Comparison of ENCODE assay signal across 34 cellular contexts in the genomic region with DNA sequence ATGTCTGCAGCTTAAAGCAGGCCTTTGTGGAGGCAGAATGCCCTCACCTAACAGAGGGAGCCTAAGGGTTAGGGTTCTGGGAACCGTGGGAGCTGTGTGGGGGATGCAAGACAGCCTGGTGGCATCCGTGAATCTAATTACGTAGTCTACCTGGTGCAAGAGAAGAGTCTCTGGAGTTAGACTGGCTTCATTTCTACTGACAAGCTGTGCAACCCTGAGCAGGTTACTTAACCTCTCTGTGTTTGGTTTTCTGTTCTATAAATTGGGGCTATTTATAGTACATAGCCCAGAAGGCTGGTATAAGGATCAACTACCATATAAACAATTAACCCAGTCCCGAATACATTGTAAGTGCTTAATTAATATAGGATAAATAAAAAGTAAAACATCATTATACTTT. TPM values are rescaled to one million over a fixed set of nuclear protein-coding genes. Genes with fewer than 3 reads are reported as not detected.
"Had no signal": no experiment of that assay in that cellular context is flagged by ENCODE, and none has a peak within 500 bp of the region (broad histone marks: within the 10 kb centered on the region; RNA-seq: fewer than 3 reads in every experiment).

No MANE protein-coding gene starts in this region.

- H3K36me3 Mint-ChIP-seq: activated CD4-positive, alpha-beta memory T cell treated with anti-CD3 and anti-CD28 coated beads for 36 hours; activated naive CD4-positive, alpha-beta T cell treated with anti-CD3 and anti-CD28 coated beads, Interleukin-2, amount 50 U/mL, for 72 hours had no signal

- H3K9me3 ChIP-seq: Peyer's patch, SJSA1, SK-N-SH had no signal

- H3K36me3 ChIP-seq: cardiac muscle cell, Peyer's patch, SJSA1 had no signal

- H3K4me1 Mint-ChIP-seq: activated CD4-positive, alpha-beta T cell treated with anti-CD3 and anti-CD28 coated beads for 36 hours; activated CD4-positive, alpha-beta T cell treated with anti-CD3 and anti-CD28 coated beads, Interleukin-2, amount 10 ng/mL, durations not matched to agents 7 days and 5 days; central memory CD8-positive, alpha-beta T cell had no signal

- H3K27me3 ChIP-seq: Peyer's patch had no signal

- H3K27ac Mint-ChIP-seq: activated CD4-positive, alpha-beta memory T cell treated with anti-CD3 and anti-CD28 coated beads for 36 hours; activated CD4-positive, alpha-beta T cell treated with anti-CD3 and anti-CD28 coated beads for 36 hours; activated CD4-positive, alpha-beta T cell treated with anti-CD3 and anti-CD28 coated beads, Interleukin-2, amount 10 ng/mL, durations not matched to agents 7 days and 5 days; activated naive CD4-positive, alpha-beta T cell treated with anti-CD3 and anti-CD28 coated beads for 36 hours; activated naive CD4-positive, alpha-beta T cell treated with anti-CD3 and anti-CD28 coated beads, Interleukin-2, amount 50 U/mL, for 72 hours; activated T-helper 1 cell treated with anti-CD3 and anti-CD28 coated beads, Interleukin-12 subunit alpha, Interleukin-12 subunit beta, Interleukin-2, Interleukin-4 antibody, amounts not matched to agents 30 ng/mL and 10 ng/mL and 1 ng/mL, durations not matched to agents 14 hours and 24 hours and 36 hours; T-helper 1 cell treated with Interleukin-12 subunit alpha and Interleukin-12 subunit beta and Interleukin-4 antibody, amounts not matched to agents 30 μg/mL and 1 μg/mL, for 36 hours; T-helper 2 cell treated with Interferon-gamma antibody and Interleukin-4, amounts not matched to agents 5 μg/mL and 100 μg/mL, for 36 hours had no signal

- H3K9ac ChIP-seq: SK-N-SH had no signal

- H3K4me3 Mint-ChIP-seq: activated CD4-positive, alpha-beta memory T cell treated with anti-CD3 and anti-CD28 coated beads for 36 hours; activated CD4-positive, alpha-beta T cell treated with anti-CD3 and anti-CD28 coated beads for 36 hours; activated CD4-positive, alpha-beta T cell treated with anti-CD3 and anti-CD28 coated beads, Interleukin-2, amount 10 ng/mL, durations not matched to agents 7 days and 5 days; activated naive CD4-positive, alpha-beta T cell treated with anti-CD3 and anti-CD28 coated beads for 36 hours; activated T-cell treated with anti-CD3 and anti-CD28 coated beads, Interleukin-2, amount 50 U/mL, for 4 hours; activated T-helper 1 cell treated with anti-CD3 and anti-CD28 coated beads, Interleukin-12 subunit alpha, Interleukin-12 subunit beta, Interleukin-2, Interleukin-4 antibody, amounts not matched to agents 30 ng/mL and 10 ng/mL and 1 ng/mL, durations not matched to agents 14 hours and 24 hours and 36 hours; central memory CD8-positive, alpha-beta T cell; T-helper 1 cell treated with Interleukin-12 subunit alpha and Interleukin-12 subunit beta and Interleukin-4 antibody, amounts not matched to agents 30 μg/mL and 1 μg/mL, for 36 hours; T-helper 2 cell treated with Interferon-gamma antibody and Interleukin-4, amounts not matched to agents 5 μg/mL and 100 μg/mL, for 36 hours had no signal

- H3K4me2 ChIP-seq: SK-N-SH had no signal

- H3K9me3 Mint-ChIP-seq: activated CD4-positive, alpha-beta memory T cell treated with anti-CD3 and anti-CD28 coated beads for 36 hours; activated CD4-positive, alpha-beta T cell treated with anti-CD3 and anti-CD28 coated beads, Interleukin-2, amount 10 ng/mL, durations not matched to agents 7 days and 5 days; activated naive CD4-positive, alpha-beta T cell treated with anti-CD3 and anti-CD28 coated beads for 36 hours; activated naive CD4-positive, alpha-beta T cell treated with anti-CD3 and anti-CD28 coated beads, Interleukin-2, amount 50 U/mL, for 72 hours; activated T-cell treated with anti-CD3 and anti-CD28 coated beads, Interleukin-2, amount 50 U/mL, for 4 hours; activated T-helper 1 cell treated with anti-CD3 and anti-CD28 coated beads, Interleukin-12 subunit alpha, Interleukin-12 subunit beta, Interleukin-2, Interleukin-4 antibody, amounts not matched to agents 30 ng/mL and 10 ng/mL and 1 ng/mL, durations not matched to agents 14 hours and 24 hours and 36 hours; central memory CD8-positive, alpha-beta T cell; T-helper 1 cell treated with Interleukin-12 subunit alpha and Interleukin-12 subunit beta and Interleukin-4 antibody, amounts not matched to agents 30 μg/mL and 1 μg/mL, for 36 hours; T-helper 2 cell treated with Interferon-gamma antibody and Interleukin-4, amounts not matched to agents 5 μg/mL and 100 μg/mL, for 36 hours had no signal

- H3K27ac ChIP-seq: cardiac muscle cell, Peyer's patch, SJSA1 had no signal

- H3K4me1 ChIP-seq: Peyer's patch, SJSA1 had no signal

- DNase-seq: activated CD4-positive, alpha-beta memory T cell treated with anti-CD3 and anti-CD28 coated beads for 36 hours; activated CD4-positive, alpha-beta T cell treated with anti-CD3 and anti-CD28 coated beads for 36 hours; activated CD4-positive, alpha-beta T cell treated with anti-CD3 and anti-CD28 coated beads, Interleukin-2, amount 10 ng/mL, durations not matched to agents 7 days and 5 days; activated CD8-positive, alpha-beta memory T cell treated with anti-CD3 and anti-CD28 coated beads, Interleukin-2, amount 50 U/mL, for 4 hours; activated gamma-delta T cell treated with Interleukin-2 at 50 U/mL for 16 hours; activated naive CD4-positive, alpha-beta T cell treated with anti-CD3 and anti-CD28 coated beads for 36 hours; activated T-cell treated with anti-CD3 and anti-CD28 coated beads for 4 hours; activated T-cell treated with anti-CD3 and anti-CD28 coated beads, Interleukin-2, amount 50 U/mL, for 4 hours; aorta; Kasumi-1; MM.1S; MV-4-11; NCI-H1092; NCI-H1436 treated with DMSO at 0.1 percent for 48 hours; NCI-H1694 treated with DMSO at 0.1 percent for 48 hours; NCI-H2029; NCI-H345; NCI-H524 treated with DMSO at 0.1 percent for 48 hours; NCI-H748 treated with DMSO at 0.1 percent for 48 hours; NK-92 treated with Interleukin-12 subunit alpha and Interleukin-12 subunit beta, amount 100 ng/mL, for 24 hours; PC-3; Peyer's patch; RPMI8226; SHP77 treated with DMSO at 0.1 percent for 48 hours; SK-N-SH had no signal

- ATAC-seq: activated CD4-positive, alpha-beta T cell treated with anti-CD3 and anti-CD28 coated beads for 36 hours; activated CD4-positive, CD25-positive, alpha-beta regulatory T cell treated with anti-CD3 and anti-CD28 coated beads, Interleukin-2, amount 50 U/mL, for 24 hours; activated naive CD4-positive, alpha-beta T cell treated with anti-CD3 and anti-CD28 coated beads, Interleukin-2, amount 50 U/mL, for 72 hours; activated T-cell treated with anti-CD3 and anti-CD28 coated beads, Interleukin-2, amount 50 U/mL, for 4 hours; PC-3 had no signal

- FAIRE-seq: TTC549 had no signal

- H3K4me3 ChIP-seq: cardiac muscle cell, Peyer's patch, SJSA1 had no signal

RNA-seq across cellular contexts. Expression of a gene that starts 8.3 kb away (rescaled TPM):
- total RNA-seq: activated CD4-positive, alpha-beta T cell treated with anti-CD3 and anti-CD28 coated beads for 36 hours; activated CD4-positive, alpha-beta T cell treated with anti-CD3 and anti-CD28 coated beads, Interleukin-2, amount 10 ng/mL, durations not matched to agents 7 days and 5 days; activated naive CD4-positive, alpha-beta T cell treated with anti-CD3 and anti-CD28 coated beads for 36 hours; cardiac muscle cell; PC-3; SJSA1 had no signal
- polyA plus RNA-seq: cardiac muscle cell had no signal
